Comparison of ENCODE assay signal across 24 cellular contexts in the genomic region with DNA sequence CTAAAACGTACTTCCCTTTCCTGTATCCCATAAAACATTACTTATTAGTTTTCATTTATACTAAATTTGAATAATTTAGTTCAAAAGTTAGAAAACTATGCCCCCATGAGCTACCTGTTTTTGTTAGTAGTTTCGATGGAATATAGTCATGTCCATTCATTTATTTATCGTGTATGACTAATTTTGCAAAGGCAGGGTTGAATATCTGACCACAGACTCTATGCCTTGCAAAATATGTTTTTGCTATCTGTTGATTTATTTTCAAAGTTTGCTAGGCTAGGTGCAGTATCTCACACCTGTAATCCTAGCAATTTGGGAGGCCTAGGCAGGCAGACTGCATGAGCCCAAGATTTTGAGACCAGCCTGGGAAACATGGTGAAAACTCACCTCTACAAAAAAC.
DNase-seq lines count a peak whose midpoint lies in the region; ATAC-seq, FAIRE-seq and TF ChIP-seq lines count a peak whose summit lies in the region.
"Had no signal": no experiment of that assay in that cellular context is flagged by ENCODE, and none has a peak within 500 bp of the region (broad histone marks: within the 10 kb centered on the region; RNA-seq: fewer than 3 reads in every experiment).

No MANE protein-coding gene starts in this region.

- DNase-seq in activated CD8-positive, alpha-beta T cell treated with anti-CD3 and anti-CD28 coated beads, Interleukin-2, amount 10 ng/mL, durations not matched to agents 7 days and 5 days = no peak
- DNase-seq in activated CD8-positive, alpha-beta T cell treated with anti-CD3 and anti-CD28 coated beads for 36 hours = no peak
- DNase-seq in effector memory CD8-positive, alpha-beta T cell = no peak
- DNase-seq in urothelium cell line (ENCODE audit: low spot score) = no peak
- no peak for DNase-seq in prostate gland (ENCODE audit: low spot score)
- DNase-seq: CD8-positive, alpha-beta memory T cell; DMS79 treated with DMSO at 0.1 percent for 48 hours; H7; IMR-90; KG1; MG63; NCI-H2029; NCI-H446; NCI-H524 treated with DMSO at 0.1 percent for 48 hours; NCI-H774; NK-92 treated with Interleukin-12 subunit alpha and Interleukin-12 subunit beta, amount 100 ng/mL, for 24 hours; PC-9; SJCRH30 had no signal

- no peak overlapping the region for H3K4me3 Mint-ChIP-seq in activated CD8-positive, alpha-beta T cell treated with anti-CD3 and anti-CD28 coated beads, Interleukin-2, amount 10 ng/mL, durations not matched to agents 7 days and 5 days
- no peak overlapping the region for H3K4me3 Mint-ChIP-seq in activated CD8-positive, alpha-beta T cell treated with anti-CD3 and anti-CD28 coated beads for 36 hours
- no peak overlapping the region for H3K4me3 Mint-ChIP-seq in effector memory CD8-positive, alpha-beta T cell
- H3K4me3 Mint-ChIP-seq: B cell; CD8-positive, alpha-beta memory T cell had no signal

- no peaks in the 10 kb centered on the region for H3K27me3 Mint-ChIP-seq in activated CD8-positive, alpha-beta T cell treated with anti-CD3 and anti-CD28 coated beads, Interleukin-2, amount 10 ng/mL, durations not matched to agents 7 days and 5 days (ENCODE audit: low read depth)
- no peaks in the 10 kb centered on the region for H3K27me3 Mint-ChIP-seq in activated CD8-positive, alpha-beta T cell treated with anti-CD3 and anti-CD28 coated beads for 36 hours
- no peaks in the 10 kb centered on the region for H3K27me3 Mint-ChIP-seq in effector memory CD8-positive, alpha-beta T cell
- H3K27me3 Mint-ChIP-seq: B cell; CD8-positive, alpha-beta memory T cell had no signal

- H3K4me3 ChIP-seq in OCI-LY3 (ENCODE audit: low read length) (no peak overlapping the region), prostate gland (no peak overlapping the region)
- H3K4me3 ChIP-seq: MG63, PC-9, SJCRH30 had no signal

- peaks cover 65% of the 10 kb centered on the region for H3K36me3 Mint-ChIP-seq in activated CD8-positive, alpha-beta T cell treated with anti-CD3 and anti-CD28 coated beads, Interleukin-2, amount 10 ng/mL, durations not matched to agents 7 days and 5 days (ENCODE audit: low read depth)
- peaks cover 49% of the 10 kb centered on the region for H3K36me3 Mint-ChIP-seq in activated CD8-positive, alpha-beta T cell treated with anti-CD3 and anti-CD28 coated beads for 36 hours (ENCODE audit: low read depth)
- peaks cover 86% of the 10 kb centered on the region for H3K36me3 Mint-ChIP-seq in effector memory CD8-positive, alpha-beta T cell (ENCODE audit: insufficient read depth)

- H3K27me3 ChIP-seq in OCI-LY3 (ENCODE audit: low read depth, low read length) (no peaks in the 10 kb centered on the region), prostate gland (replicated peaks; ENCODE audit: insufficient read depth) (no peaks in the 10 kb centered on the region)
- H3K27me3 ChIP-seq: MG63, SJCRH30 had no signal

- H3K27ac Mint-ChIP-seq in activated CD8-positive, alpha-beta T cell treated with anti-CD3 and anti-CD28 coated beads, Interleukin-2, amount 10 ng/mL, durations not matched to agents 7 days and 5 days = peak overlapping the region; percentile 6
- no peak overlapping the region for H3K27ac Mint-ChIP-seq in activated CD8-positive, alpha-beta T cell treated with anti-CD3 and anti-CD28 coated beads for 36 hours
- H3K27ac Mint-ChIP-seq in effector memory CD8-positive, alpha-beta T cell = peak overlapping the region; percentile 23 to 28
- H3K27ac Mint-ChIP-seq: B cell had no signal

- H3K4me1 ChIP-seq in OCI-LY3 (ENCODE audit: low read length) (peaks cover 13% of the 10 kb centered on the region), prostate gland (replicated peaks) (no peaks in the 10 kb centered on the region)
- H3K4me1 ChIP-seq: SJCRH30 had no signal

- no peaks in the 10 kb centered on the region for H3K4me1 Mint-ChIP-seq in activated CD8-positive, alpha-beta T cell treated with anti-CD3 and anti-CD28 coated beads, Interleukin-2, amount 10 ng/mL, durations not matched to agents 7 days and 5 days (ENCODE audit: low read depth)
- H3K4me1 Mint-ChIP-seq in activated CD8-positive, alpha-beta T cell treated with anti-CD3 and anti-CD28 coated beads for 36 hours (ENCODE audit: low read depth) = no peaks in the 10 kb centered on the region
- no peaks in the 10 kb centered on the region for H3K4me1 Mint-ChIP-seq in effector memory CD8-positive, alpha-beta T cell (ENCODE audit: low read depth in 2 of 2)
- H3K4me1 Mint-ChIP-seq: B cell had no signal

- no peak overlapping the region for H3K9ac ChIP-seq in OCI-LY3 (ENCODE audit: low read length)

- H2AFZ ChIP-seq in OCI-LY3 (ENCODE audit: low read depth, low read length) = no peak overlapping the region
- H2AFZ ChIP-seq: PC-9 had no signal

- intact Hi-C loops in activated CD8-positive, alpha-beta T cell treated with anti-CD3 and anti-CD28 coated beads for 36 hours (cut with micrococcal nuclease) = no loop called here
- intact Hi-C loops in prostate gland (cut with DNase I) = no loop called here

- POLR2A ChIA-PET in activated CD8-positive, alpha-beta T cell treated with anti-CD3 and anti-CD28 coated beads, Interleukin-2, amount 10 ng/mL, durations not matched to agents 7 days and 5 days (lab: Charles Lee) = no interaction called here
- POLR2A ChIA-PET in activated CD8-positive, alpha-beta T cell treated with anti-CD3 and anti-CD28 coated beads for 36 hours (lab: Charles Lee) = no interaction called here

- WGBS in prostate gland = 86% methylated on average over 3 of the region's 3 CpGs

- no peak for ATAC-seq in activated CD8-positive, alpha-beta T cell treated with anti-CD3 and anti-CD28 coated beads, Interleukin-2, amount 10 ng/mL, durations not matched to agents 7 days and 5 days
- no peak for ATAC-seq in activated CD8-positive, alpha-beta T cell treated with anti-CD3 and anti-CD28 coated beads for 36 hours
- no peak for ATAC-seq in effector memory CD8-positive, alpha-beta T cell (replicated peaks)
- ATAC-seq in HG03439 (IDR thresholded peaks at IDR 0.05; ENCODE audit: unreplicated experiment) = no peak
- ATAC-seq: Right ventricle myocardium inferior had no signal

- H3K79me2 ChIP-seq in OCI-LY3 (ENCODE audit: low read length) = peaks cover 4% of the 10 kb centered on the region

- TF ChIP-seq POLR2A in prostate gland (IDR thresholded peaks at IDR 0.05) = no peak

- FAIRE-seq in urothelium cell line (lab: Jason Lieb, UNC) = peak; percentile 66

- H3K4me2 ChIP-seq in OCI-LY3 (ENCODE audit: low read length) = peak overlapping the region; percentile 38
- H3K4me2 ChIP-seq: PC-9 had no signal

- no peaks in the 10 kb centered on the region for H3K9me3 ChIP-seq in OCI-LY3 (ENCODE audit: insufficient read depth, low read length)
- H3K9me3 ChIP-seq in prostate gland = no peaks in the 10 kb centered on the region
- H3K9me3 ChIP-seq: MG63, SJCRH30 had no signal

- H3K27ac ChIP-seq in OCI-LY3 (ENCODE audit: low read length) = peak overlapping the region; percentile 58
- no peak overlapping the region for H3K27ac ChIP-seq in prostate gland
- H3K27ac ChIP-seq: 22Rv1, C4-2B, PC-9, SJCRH30 had no signal

- H4K20me1 ChIP-seq in OCI-LY3 (ENCODE audit: insufficient read depth, low read length) = no peaks in the 10 kb centered on the region

- H3K9me3 Mint-ChIP-seq in activated CD8-positive, alpha-beta T cell treated with anti-CD3 and anti-CD28 coated beads, Interleukin-2, amount 10 ng/mL, durations not matched to agents 7 days and 5 days (ENCODE audit: insufficient read depth) = no peaks in the 10 kb centered on the region
- H3K9me3 Mint-ChIP-seq in activated CD8-positive, alpha-beta T cell treated with anti-CD3 and anti-CD28 coated beads for 36 hours = no peaks in the 10 kb centered on the region
- H3K9me3 Mint-ChIP-seq in effector memory CD8-positive, alpha-beta T cell = no peaks in the 10 kb centered on the region
- H3K9me3 Mint-ChIP-seq: CD8-positive, alpha-beta memory T cell had no signal

- no peak for TF ChIP-seq CTCF in activated CD8-positive, alpha-beta T cell treated with anti-CD3 and anti-CD28 coated beads for 36 hours (IDR thresholded peaks at IDR 0.05)
- TF ChIP-seq CTCF in OCI-LY3 (IDR thresholded peaks at IDR 0.05; ENCODE audit: low read depth, low read length) (no peak), prostate gland (IDR thresholded peaks at IDR 0.05) (no peak)

- H3K36me3 ChIP-seq in OCI-LY3 (replicated peaks; ENCODE audit: low read depth, low read length) (peaks cover 51% of the 10 kb centered on the region), prostate gland (peaks cover 4 to 5% of the 10 kb centered on the region in 2 donors)

- CTCF ChIA-PET in activated CD8-positive, alpha-beta T cell treated with anti-CD3 and anti-CD28 coated beads, Interleukin-2, amount 10 ng/mL, durations not matched to agents 7 days and 5 days (lab: Charles Lee) = no interaction called here
- CTCF ChIA-PET in activated CD8-positive, alpha-beta T cell treated with anti-CD3 and anti-CD28 coated beads for 36 hours (lab: Charles Lee) = interaction anchor here (1.1 to 1.4 kb wide), 2 partner anchors 14 to 78 kb away, joined by 3 to 4 read pairs; a partner anchor contains a TSS
